Comparison of ENCODE assay signal across 9 cellular contexts in genomic region chr4:155667538-155668511, GRCh38. TPM values are rescaled to one million over a fixed set of nuclear protein-coding genes. Genes with fewer than 3 reads are reported as not detected.
DNase-seq lines count a peak whose midpoint lies in the region; ATAC-seq, FAIRE-seq and TF ChIP-seq lines count a peak whose summit lies in the region.
"Had no signal": no experiment of that assay in that cellular context is flagged by ENCODE, and none has a peak within 500 bp of the region (broad histone marks: within the 10 kb centered on the region; RNA-seq: fewer than 3 reads in every experiment).

No MANE protein-coding gene starts in this region.

- CTCF ChIA-PET in A549 (lab: Yijun Ruan, JAX) = no interaction called here

- no peak for FAIRE-seq in A549 (lab: Jason Lieb, UNC)
- FAIRE-seq: K562 had no signal

- H3K4me1 Mint-ChIP-seq in brain = peaks cover 15% of the 10 kb centered on the region

- no peaks in the 10 kb centered on the region for H3K9me3 ChIP-seq in A549
- H3K9me3 ChIP-seq in iPS-18c (ENCODE audit: control insufficient read depth, insufficient read depth, low read length) = no peaks in the 10 kb centered on the region
- H3K9me3 ChIP-seq in gastrocnemius medialis = no peaks in the 10 kb centered on the region

- intact Hi-C loops in gastrocnemius medialis (cut with DNase I; ENCODE audit: low total_unique reads) = no loop called here

- TF ChIP-seq EP300 in A549 (IDR thresholded peaks at IDR 0.05) = no peak

- H3K4me3 ChIP-seq in A549 = peak overlapping the region; percentile 43
- H3K4me3 ChIP-seq in iPS-18c (ENCODE audit: insufficient read depth, low read depth, low read length) = peak overlapping the region; percentile 39
- H3K4me3 ChIP-seq in gastrocnemius medialis = peak overlapping the region; percentile 55 to 62 (median 60)
- H3K4me3 ChIP-seq: K562 had no signal

- H3K27ac ChIP-seq in A549 (no peak overlapping the region), gastrocnemius medialis (peak overlapping the region; percentile 42 to 74 (median 70))

- TF ChIP-seq POLR2A in A549 (IDR thresholded peaks at IDR 0.05; ENCODE audit: low read length) (no peak), gastrocnemius medialis (IDR thresholded peaks at IDR 0.05) (peak in 1 of 2 donors; percentile 27)

- in situ Hi-C loops in gastrocnemius medialis (cut with MboI; ENCODE audit: low sequenced_read_pairs in 4 of 4) = no loop called here

- peak overlapping the region; percentile 91 to 96 (median 95) for H3K4me3 Mint-ChIP-seq in brain

- peak in 1 of 2 experiments; percentile 1 for DNase-seq in A549 (ENCODE audit: low read depth in 1 of 2, low spot score in 1 of 2)
- DNase-seq in NCI-H510A treated with DMSO at 0.1 percent for 48 hours (lab: John Stamatoyannopoulos, UW) = peak; percentile 16
- no peak for DNase-seq in gastrocnemius medialis
- no peak for DNase-seq in NOMO-1 treated with DMSO at 0.1 percent for 48 hours (lab: John Stamatoyannopoulos, UW; ENCODE audit: unreplicated experiment)

- H3K9me3 Mint-ChIP-seq in brain = no peaks in the 10 kb centered on the region

- ATAC-seq in A549 (peak; percentile 74 to 75), GM18502 (IDR thresholded peaks at IDR 0.05; ENCODE audit: poor library complexity, unreplicated experiment) (peak; percentile 47), HG02840 (IDR thresholded peaks at IDR 0.05; ENCODE audit: low FRiP score, unreplicated experiment) (peak; percentile 36), gastrocnemius medialis (peak; percentile 46 to 47)
- ATAC-seq: K562 had no signal

- H3K27me3 ChIP-seq in gastrocnemius medialis = peaks cover 0 to 5% (median 4%) of the 10 kb centered on the region in 3 donors

- no peaks in the 10 kb centered on the region for H3K36me3 Mint-ChIP-seq in brain

- peaks cover 38% of the 10 kb centered on the region for H3K27me3 Mint-ChIP-seq in brain

- no peaks in the 10 kb centered on the region for H3K36me3 ChIP-seq in gastrocnemius medialis

- no peaks in the 10 kb centered on the region for H3K4me1 ChIP-seq in A549
- peaks cover 0 to 4% of the 10 kb centered on the region in 2 donors for H3K4me1 ChIP-seq in gastrocnemius medialis

- H3K4me2 ChIP-seq in A549 = peak overlapping the region; percentile 91

- H3K27ac Mint-ChIP-seq in brain = peak overlapping the region; percentile 53 to 94 (median 89)

- POLR2A ChIA-PET in A549 (lab: Yijun Ruan, JAX) = no interaction called here

- WGBS in A549 (ENCODE audit: missing lambda C conversion rate) = 2% methylated on average over 21 of the region's 72 CpGs

- TF ChIP-seq CTCF in A549 (IDR thresholded peaks at IDR 0.05) = no peak
- no peak for TF ChIP-seq CTCF in brain (conservative IDR thresholded peaks at IDR 0.05)
- TF ChIP-seq CTCF in gastrocnemius medialis (IDR thresholded peaks at IDR 0.05 in 4 of 5, conservative IDR thresholded peaks at IDR 0.05 in 1 of 5) = no peak

- TF ChIP-seq RAD21 in A549 (conservative IDR thresholded peaks at IDR 0.05 in 1 of 2, IDR thresholded peaks at IDR 0.05 in 1 of 2) = no peak

TF ChIP-seq in A549, 52 proteins besides CTCF, POLR2A, EP300 and RAD21:
- TF ChIP-seq EHF (CRISPR knock-in tag; IDR thresholded peaks at IDR 0.05) (no peak), BHLHE40 (IDR thresholded peaks at IDR 0.05; ENCODE audit: low read depth, low read length) (no peak), TP53 (CRISPR knock-in tag; IDR thresholded peaks at IDR 0.05) (no peak), RARB (CRISPR knock-in tag; IDR thresholded peaks at IDR 0.05) (no peak)

RNA-seq across cellular contexts. Expression of gene GUCY1A1, which starts 1.2 kb away (rescaled TPM):
- polyA plus RNA-seq in A549 (2011; rRNA removed) (not detected in 2 replicates), A549 (2017; fragmentation: RNase III; extraction: RNeasy Plus Mini Kit Qiagen cat#74134 plus additional on column Dnase treatment) (not detected in 3 replicates), brain (ENCODE audit: insufficient read depth, low read depth, low replicate concordance) (2.6 TPM)
- not detected in 2 replicates for polyA plus RNA-seq in A549 (2012; cell fraction: cytosol; rRNA removed)
- not detected in 2 replicates for polyA plus RNA-seq in A549 (2012; cell fraction: nucleus; rRNA removed)
- not detected in 2 replicates for polyA minus RNA-seq in A549 (2011; rRNA and poly(A)+ RNA removed)
- 10 to 100 TPM in 2 of 4 donors, 1 to 10 TPM in 2; 5.8 to 15.5 (median 9.6) TPM for total RNA-seq in gastrocnemius medialis
- total RNA-seq: K562 had no signal
- polyA plus RNA-seq: K562 had no signal

Comparison
In these comparisons a context has a peak if more than half of its experiments do, and no peak if none do; other contexts are left out.
1. H3K27ac ChIP-seq: peak in gastrocnemius medialis (4 of 4); none in A549 (0 of 2).
2. Peak in every context shown above with its lines, with median percentiles within 50 percentile points of each other: ATAC-seq and H3K4me3 ChIP-seq.